ENCODE assay signal across 19 cellular contexts in genomic region chr14:59292921-59293605, GRCh38.
DNase-seq lines count a peak whose midpoint lies in the region; ATAC-seq lines count a peak whose summit lies in the region.
"Had no signal": no experiment of that assay in that cellular context is flagged by ENCODE, and none has a peak within 500 bp of the region (broad histone marks: within the 10 kb centered on the region; RNA-seq: fewer than 3 reads in every experiment).

No MANE protein-coding gene starts in this region.

- peaks cover 0 to 31% of the 10 kb centered on the region in 2 donors for H3K4me1 ChIP-seq in muscle layer of duodenum (ENCODE audit: control insufficient read depth in 1 of 2, insufficient read depth in 2 of 2, low read length in 2 of 2)
- peaks cover 28% of the 10 kb centered on the region for H3K4me1 ChIP-seq in stomach smooth muscle (ENCODE audit: control insufficient read depth, insufficient read depth, low read length)

- H3K9ac ChIP-seq in stomach smooth muscle (ENCODE audit: low read length in 2 of 2): no peak overlapping the region

- H3K4me3 ChIP-seq in muscle layer of duodenum (ENCODE audit: low read depth in 1 of 2, low read length in 2 of 2): no peak overlapping the region
- no peak overlapping the region for H3K4me3 ChIP-seq in stomach smooth muscle (ENCODE audit: low read length in 2 of 2)
- H3K4me3 ChIP-seq: GM23248, PC-9 had no signal

- H3K27ac ChIP-seq in cingulate gyrus (ENCODE audit: low read depth, low read length) (peak overlapping the region; percentile 22), muscle layer of duodenum (ENCODE audit: low read length) (peak overlapping the region; percentile 57), stomach smooth muscle (ENCODE audit: low read length) (peak overlapping the region; percentile 80)
- H3K27ac ChIP-seq: PC-9 had no signal

- DNase-seq in LHCN-M2 (ENCODE audit: low read depth): peak; percentile 23
- no peak for DNase-seq in kidney glomerular epithelial cell (lab: John Stamatoyannopoulos, UW)
- no peak for DNase-seq in activated CD8-positive, alpha-beta memory T cell treated with anti-CD3 and anti-CD28 coated beads for 24 hours
- DNase-seq: AML-193; Calu3; CD4-positive, CD25-positive, alpha-beta regulatory T cell; DMS79; GM23248; NCI-H1048; NCI-H146; NCI-H2107; NCI-H226; NCI-H69; PC-9 had no signal

- H3K9me3 ChIP-seq in muscle layer of duodenum (ENCODE audit: control insufficient read depth in 1 of 2, low read length in 2 of 2) (no peaks in the 10 kb centered on the region), stomach smooth muscle (ENCODE audit: control insufficient read depth in 2 of 2, low read length in 2 of 2) (no peaks in the 10 kb centered on the region)

- H3K36me3 ChIP-seq in muscle layer of duodenum (ENCODE audit: control insufficient read depth in 1 of 2, insufficient read depth in 2 of 2, low read length in 2 of 2) (peaks cover 13 to 15% of the 10 kb centered on the region in 2 donors), stomach smooth muscle (ENCODE audit: control insufficient read depth in 2 of 2, insufficient read depth in 2 of 2, low read length in 2 of 2) (peaks cover 11 to 12% of the 10 kb centered on the region in 2 donors)

- ATAC-seq in GM19455 (IDR thresholded peaks at IDR 0.05; ENCODE audit: unreplicated experiment): no peak
- ATAC-seq in activated CD4-positive, CD25-positive, alpha-beta regulatory T cell treated with anti-CD3 and anti-CD28 coated beads, Interleukin-2, amount 50 U/mL, for 24 hours: no peak

- no peaks in the 10 kb centered on the region for H3K27me3 ChIP-seq in muscle layer of duodenum (ENCODE audit: low read depth, low read length)
- no peaks in the 10 kb centered on the region for H3K27me3 ChIP-seq in stomach smooth muscle (ENCODE audit: control insufficient read depth in 1 of 2, insufficient read depth in 2 of 2, low read length in 2 of 2)

Comparison
In these comparisons a context has a peak if more than half of its experiments do, and no peak if none do; other contexts are left out.
1. H3K27ac ChIP-seq: peak in every context shown above with its lines; median percentile 80 in stomach smooth muscle; 57 in muscle layer of duodenum; 22 in cingulate gyrus.